Comparison of ENCODE assay signal across 8 cellular contexts in the genomic region with DNA sequence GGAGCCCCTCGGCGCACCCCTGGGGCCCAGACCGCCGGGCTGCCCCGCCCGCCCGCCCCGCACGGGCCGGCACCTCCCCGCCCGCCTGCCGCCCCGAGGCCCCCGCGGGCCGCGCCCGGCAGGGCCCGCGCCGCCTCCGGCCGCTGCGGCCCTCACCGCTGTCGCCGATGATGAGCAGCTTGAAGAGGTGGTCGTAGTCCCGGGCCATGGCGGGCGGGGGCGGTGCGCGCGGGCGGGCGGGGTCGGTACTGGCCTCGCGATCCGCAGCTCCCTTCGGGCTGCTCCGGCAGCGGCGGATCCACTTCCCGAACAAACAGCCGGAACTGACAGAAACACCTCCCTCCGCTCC. TPM values are rescaled to one million over a fixed set of nuclear protein-coding genes. Genes with fewer than 3 reads are reported as not detected.
DNase-seq lines count a peak whose midpoint lies in the region; ATAC-seq and TF ChIP-seq lines count a peak whose summit lies in the region.

A gene (minus strand): TSS at position 311 of the 349 bp plus-strand sequence. CDS start 103 bp downstream, at position 208.

- H3K27me3 ChIP-seq in HUES64 (ENCODE audit: insufficient read depth, low read length) (no peaks in the 10 kb centered on the region), upper lobe of left lung (no peaks in the 10 kb centered on the region)

- under 1% methylated on average over 49 of the region's 49 CpGs for WGBS in HUES64
- 3% methylated on average over 7 of the region's 49 CpGs; no CpG with 5 or more reads in 1 of the 2 donors for WGBS in upper lobe of left lung, 2 donors

- peak within 1 kb of the TSS; percentile 98 for H3K4me3 Mint-ChIP-seq in chondrocyte (ENCODE audit: unreplicated experiment)

- H3K4me3 ChIP-seq in HUES64 (ENCODE audit: low read length) (peak within 1 kb of the TSS; percentile 92), upper lobe of left lung (peak within 1 kb of the TSS; percentile 73 to 98 (median 86))

- no peak for TF ChIP-seq POLR2A in upper lobe of left lung (IDR thresholded peaks at IDR 0.05)

- H3K36me3 ChIP-seq in HUES64 (ENCODE audit: insufficient read depth, low read length) (peaks cover 12% of the 10 kb centered on the region), upper lobe of left lung (peaks cover 0 to 12% (median 2%) of the 10 kb centered on the region in 4 donors)

- no peak for TF ChIP-seq EP300 in upper lobe of left lung (IDR thresholded peaks at IDR 0.05)

- ATAC-seq in upper lobe of left lung (ENCODE audit: low FRiP score in 2 of 2) (no peak), GM19328 (IDR thresholded peaks at IDR 0.05; ENCODE audit: unreplicated experiment) (no peak), HG03571 (IDR thresholded peaks at IDR 0.05; ENCODE audit: unreplicated experiment) (no peak)

- H3K27ac Mint-ChIP-seq in chondrocyte (ENCODE audit: unreplicated experiment): peak within 1 kb of the TSS; percentile 95

- H3K9me3 ChIP-seq in HUES64 (ENCODE audit: insufficient read depth, low read depth, low read length): no peaks in the 10 kb centered on the region
- no peaks in the 10 kb centered on the region for H3K9me3 ChIP-seq in upper lobe of left lung

- H3K27ac ChIP-seq in HUES64 (ENCODE audit: low read depth, low read length) (peak within 1 kb of the TSS; percentile 94), upper lobe of left lung (peak within 1 kb of the TSS; percentile 92)

- no peak for DNase-seq in Caki2 (ENCODE audit: low read depth)
- DNase-seq in chondrocyte (ENCODE audit: low spot score): no peak
- DNase-seq in lung microvascular endothelial cell (ENCODE audit: low read depth in 2 of 2): no peak
- no peak for DNase-seq in upper lobe of left lung
- DNase-seq in SW 1271 (lab: John Stamatoyannopoulos, UW): no peak

- no peak for TF ChIP-seq CTCF in chondrocyte (IDR thresholded peaks at IDR 0.05)
- no peak for TF ChIP-seq CTCF in upper lobe of left lung (IDR thresholded peaks at IDR 0.05)

- peaks cover 1% of the 10 kb centered on the region for H3K36me3 Mint-ChIP-seq in chondrocyte (ENCODE audit: low read depth)

- peaks cover 66% of the 10 kb centered on the region for H3K4me1 Mint-ChIP-seq in chondrocyte (ENCODE audit: low read depth)

- in situ Hi-C loops in Caki2 (cut with HindIII; ENCODE audit: low pct_unique_long_range_greater_than_20kb, low sequenced_read_pairs): no loop called here

- H3K9me3 Mint-ChIP-seq in chondrocyte (ENCODE audit: low read depth): no peaks in the 10 kb centered on the region

- peaks cover 13% of the 10 kb centered on the region for H3K4me1 ChIP-seq in HUES64 (ENCODE audit: insufficient read depth, low read length)
- peaks cover 32 to 55% (median 45%) of the 10 kb centered on the region in 4 donors for H3K4me1 ChIP-seq in upper lobe of left lung

- H3K9ac ChIP-seq in HUES64 (ENCODE audit: low read depth, low read length): peak within 1 kb of the TSS; percentile 72

- no peaks in the 10 kb centered on the region for H3K27me3 Mint-ChIP-seq in chondrocyte (ENCODE audit: low read depth)

RNA-seq across cellular contexts. Expression of the gene that starts here (rescaled TPM):
- 36.4 and 43.5 TPM in 2 replicates for total RNA-seq in Caki2 (2014; rRNA removed; shearing (Covaris generic); ENCODE audit: low replicate concordance)
- 34.7 TPM for polyA plus RNA-seq in HUES64 (2013, experiment 1 of 2)
- 29.9 TPM for polyA plus RNA-seq in HUES64 (2013, experiment 2 of 2)
- total RNA-seq in chondrocyte (37.2 to 49.6 TPM (median 44.4 TPM) in 3 replicates), lung microvascular endothelial cell (30.9 and 41.3 TPM in 2 replicates), upper lobe of left lung (10 to 100 TPM; 14.2 to 63.1 (median 23.2) TPM)
